ENCODE assay signal across 11 cellular contexts in genomic region chr16:57013268-57013667, GRCh38. TPM values are rescaled to one million over a fixed set of nuclear protein-coding genes. Genes with fewer than 3 reads are reported as not detected.
DNase-seq lines count a peak whose midpoint lies in the region; ATAC-seq, FAIRE-seq and TF ChIP-seq lines count a peak whose summit lies in the region.
"Had no signal": no experiment of that assay in that cellular context is flagged by ENCODE, and none has a peak within 500 bp of the region (broad histone marks: within the 10 kb centered on the region; RNA-seq: fewer than 3 reads in every experiment).

No MANE protein-coding gene starts in this region.

- no peak overlapping the region for H3K27ac ChIP-seq in RWPE1

- no peak for ATAC-seq in activated CD8-positive, alpha-beta T cell treated with anti-CD3 and anti-CD28 coated beads, Interleukin-2, amount 10 ng/mL, durations not matched to agents 7 days and 5 days

- POLR2A ChIA-PET in activated CD8-positive, alpha-beta T cell treated with anti-CD3 and anti-CD28 coated beads, Interleukin-2, amount 10 ng/mL, durations not matched to agents 7 days and 5 days (lab: Charles Lee): interaction anchor here (1.3 to 4.8 kb wide), 2 partner anchors 24 to 28 kb away, joined by 6 to 46 read pairs; partner anchors contain the start of gene NLRC5
- POLR2A ChIA-PET in RWPE1 (lab: Yijun Ruan, JAX; ENCODE audit: low non-redundant PET): no interaction called here

- DNase-seq in AG08395 (ENCODE audit: low spot score): peak; percentile 46
- no peak for DNase-seq in GM18507 (ENCODE audit: extremely low spot score, insufficient read length, low read depth)
- DNase-seq in activated CD8-positive, alpha-beta T cell treated with anti-CD3 and anti-CD28 coated beads, Interleukin-2, amount 10 ng/mL, durations not matched to agents 7 days and 5 days: no peak
- no peak for DNase-seq in immature natural killer cell
- DNase-seq in NCI-H2171 treated with DMSO at 0.1 percent for 48 hours (lab: John Stamatoyannopoulos, UW): no peak
- DNase-seq in GM20000 (ENCODE audit: low spot score): no peak
- no peak for DNase-seq in RWPE1 (ENCODE audit: low spot score)
- DNase-seq in stimulated activated CD4-positive, alpha-beta T cell treated with anti-CD3 and anti-CD28 coated beads, Interleukin-15, amount 100 ng/mL, for 24 hours: no peak
- DNase-seq: Calu3; effector CD4-positive, alpha-beta T cell; NCI-H524 treated with DMSO at 0.1 percent for 48 hours had no signal

- H3K9me3 Mint-ChIP-seq in activated CD8-positive, alpha-beta T cell treated with anti-CD3 and anti-CD28 coated beads, Interleukin-2, amount 10 ng/mL, durations not matched to agents 7 days and 5 days (ENCODE audit: insufficient read depth): no peaks in the 10 kb centered on the region
- no peaks in the 10 kb centered on the region for H3K9me3 Mint-ChIP-seq in immature natural killer cell

- H3K36me3 Mint-ChIP-seq in activated CD8-positive, alpha-beta T cell treated with anti-CD3 and anti-CD28 coated beads, Interleukin-2, amount 10 ng/mL, durations not matched to agents 7 days and 5 days (ENCODE audit: low read depth): peaks cover 59% of the 10 kb centered on the region
- peaks cover 10 to 33% (median 20%) of the 10 kb centered on the region in 3 donors for H3K36me3 Mint-ChIP-seq in immature natural killer cell

- peak overlapping the region; percentile 83 for H3K27ac Mint-ChIP-seq in activated CD8-positive, alpha-beta T cell treated with anti-CD3 and anti-CD28 coated beads, Interleukin-2, amount 10 ng/mL, durations not matched to agents 7 days and 5 days
- peak overlapping the region; percentile 90 to 97 (median 96) for H3K27ac Mint-ChIP-seq in immature natural killer cell

- peak; percentile 56 for FAIRE-seq in GM18507 (lab: Jason Lieb, UNC)

- H3K4me3 Mint-ChIP-seq in activated CD8-positive, alpha-beta T cell treated with anti-CD3 and anti-CD28 coated beads, Interleukin-2, amount 10 ng/mL, durations not matched to agents 7 days and 5 days: peak overlapping the region; percentile 59
- peak overlapping the region; percentile 27 to 84 (median 76) for H3K4me3 Mint-ChIP-seq in immature natural killer cell

- CTCF ChIA-PET in activated CD8-positive, alpha-beta T cell treated with anti-CD3 and anti-CD28 coated beads, Interleukin-2, amount 10 ng/mL, durations not matched to agents 7 days and 5 days (lab: Charles Lee): interaction anchor here (1.3 to 2.2 kb wide), 3 partner anchors 18 to 49 kb away, joined by 5 to 6 read pairs (median 6); no protein-coding TSS in a partner anchor
- CTCF ChIA-PET in RWPE1 (lab: Yijun Ruan, JAX): interaction anchor here (0.6 kb wide), 1 partner anchor 20 kb away, joined by 3 read pairs; no protein-coding TSS in a partner anchor

- TF ChIP-seq CTCF in GM20000 (IDR thresholded peaks at IDR 0.05; ENCODE audit: extremely low read depth, missing control alignments) (no peak), RWPE1 (conservative IDR thresholded peaks at IDR 0.05; ENCODE audit: low read depth) (no peak)

- H3K4me1 Mint-ChIP-seq in activated CD8-positive, alpha-beta T cell treated with anti-CD3 and anti-CD28 coated beads, Interleukin-2, amount 10 ng/mL, durations not matched to agents 7 days and 5 days (ENCODE audit: low read depth): peaks cover 82% of the 10 kb centered on the region
- H3K4me1 Mint-ChIP-seq in immature natural killer cell: peaks cover 75 to 91% of the 10 kb centered on the region in 2 donors

- H3K27me3 Mint-ChIP-seq in activated CD8-positive, alpha-beta T cell treated with anti-CD3 and anti-CD28 coated beads, Interleukin-2, amount 10 ng/mL, durations not matched to agents 7 days and 5 days (ENCODE audit: low read depth): no peaks in the 10 kb centered on the region
- H3K27me3 Mint-ChIP-seq in immature natural killer cell (ENCODE audit: low read depth in 3 of 3): peaks cover 0 to 1% (median 0%) of the 10 kb centered on the region in 3 donors

RNA-seq across cellular contexts. Expression of gene NLRC5, which starts 23.9 kb away (rescaled TPM):
- total RNA-seq in activated CD8-positive, alpha-beta T cell treated with anti-CD3 and anti-CD28 coated beads, Interleukin-2, amount 10 ng/mL, durations not matched to agents 7 days and 5 days: 100 to 1,000 TPM; 280 to 291 TPM
- polyA plus RNA-seq in immature natural killer cell: 100 to 1,000 TPM in 1 of 3 donors, 10 to 100 TPM in 2; 18.2 to 151 (median 32.8) TPM

RNA-seq across cellular contexts. Expression of gene CETP, which starts 51.5 kb away (rescaled TPM):
- not detected for total RNA-seq in activated CD8-positive, alpha-beta T cell treated with anti-CD3 and anti-CD28 coated beads, Interleukin-2, amount 10 ng/mL, durations not matched to agents 7 days and 5 days
- under 1 TPM in 1 of 3 donors, not detected in 2; 0.22 TPM for polyA plus RNA-seq in immature natural killer cell
- total RNA-seq: Calu3 had no signal
